Comparison of ENCODE assay signal across 17 cellular contexts in genomic region chr6:146026873-146027272, GRCh38. TPM values are rescaled to one million over a fixed set of nuclear protein-coding genes. Genes with fewer than 3 reads are reported as not detected.
"Had no signal": no experiment of that assay in that cellular context is flagged by ENCODE, and none has a peak within 500 bp of the region (broad histone marks: within the 10 kb centered on the region; RNA-seq: fewer than 3 reads in every experiment).

No MANE protein-coding gene starts in this region.

- H3K9me3 ChIP-seq: colonic mucosa, mucosa of descending colon, prostate gland had no signal

- DNase-seq: colonic mucosa; dermis blood vessel endothelial cell; erythroblast; foreskin keratinocyte; kidney glomerular epithelial cell; mammary epithelial cell; mucosa of descending colon; naive thymus-derived CD8-positive, alpha-beta T cell; small intestine; stimulated activated CD4-positive, alpha-beta T cell treated with anti-CD3 and anti-CD28 coated beads, Interleukin-12 subunit alpha, Interleukin-12 subunit beta, amount 100 ng/mL, for 4 hours; stimulated activated naive CD4-positive, alpha-beta T cell; stomach; trophoblast cell had no signal

- H3K27ac ChIP-seq: colonic mucosa, foreskin keratinocyte, hepatocyte, prostate gland, stomach had no signal

- H3K4me1 ChIP-seq: colonic mucosa, foreskin keratinocyte, prostate gland had no signal

- H3K79me2 ChIP-seq: hepatocyte had no signal

- H3K4me3 ChIP-seq: colonic mucosa, hepatocyte, mucosa of descending colon, prostate gland, stomach had no signal

- ATAC-seq: foreskin keratinocyte; mucosa of descending colon; naive thymus-derived CD8-positive, alpha-beta T cell had no signal

- H3K36me3 ChIP-seq: colonic mucosa, prostate gland, stomach had no signal

RNA-seq across cellular contexts. Expression of gene GRM1, which starts 2.0 kb away (rescaled TPM):
- total RNA-seq: dermis blood vessel endothelial cell; endothelial cell of umbilical vein; foreskin keratinocyte; mammary epithelial cell; naive thymus-derived CD8-positive, alpha-beta T cell; osteocyte; stomach had no signal
- polyA plus RNA-seq: foreskin keratinocyte; hepatocyte; mammary epithelial cell; naive thymus-derived CD8-positive, alpha-beta T cell; stomach had no signal
